In the genomic region with DNA sequence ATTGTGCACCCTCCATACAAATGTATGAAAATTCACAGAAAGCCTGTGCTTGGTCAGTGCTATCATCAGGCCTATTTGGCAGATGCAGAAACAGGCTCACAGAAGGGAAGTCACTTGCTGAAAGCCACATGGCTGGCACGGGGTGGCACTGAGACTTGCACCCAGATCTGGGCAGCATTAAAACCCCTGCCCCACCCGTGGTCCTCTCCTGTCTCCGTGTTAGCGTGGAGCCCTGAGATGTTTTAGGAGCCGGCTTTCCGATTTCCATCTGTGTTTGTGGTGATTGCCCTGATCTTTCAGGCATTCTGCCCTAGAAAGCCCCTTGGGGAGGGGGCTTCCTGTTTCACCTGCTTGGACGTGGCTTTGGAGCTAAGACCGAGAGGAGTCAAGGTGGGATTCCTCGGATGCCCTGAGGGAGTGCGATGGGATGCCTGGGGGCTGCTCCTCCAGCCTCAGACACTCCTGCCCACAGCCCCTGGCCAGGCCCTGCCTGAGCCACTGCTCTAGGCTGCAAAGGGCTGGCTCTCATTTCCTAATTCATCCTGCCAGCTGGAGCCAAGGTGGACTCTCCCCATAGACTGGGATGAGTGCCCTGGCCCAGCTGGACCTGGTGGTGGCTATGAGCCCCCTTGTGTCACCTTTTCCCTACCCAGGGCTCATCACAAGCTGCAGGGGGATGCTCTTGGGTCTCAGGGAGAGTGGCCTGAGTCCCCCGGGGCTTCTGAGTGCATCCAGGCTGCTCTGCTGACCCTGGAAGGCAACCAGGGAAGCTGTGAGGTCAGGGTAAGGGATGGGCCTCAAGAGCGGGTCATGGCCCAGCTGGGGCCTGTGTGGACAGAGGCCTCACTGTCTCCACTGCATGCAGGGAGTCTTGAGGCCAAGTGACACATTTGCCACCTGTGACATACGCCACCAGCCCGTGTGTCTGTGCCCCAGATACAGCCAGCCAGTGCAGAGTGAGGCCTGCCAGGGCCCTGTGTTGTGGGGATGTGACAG, we compare ENCODE assay signal across 13 cellular contexts.
DNase-seq lines count a peak whose midpoint lies in the region; TF ChIP-seq lines count a peak whose summit lies in the region.
"Had no signal": no experiment of that assay in that cellular context is flagged by ENCODE, and none has a peak within 500 bp of the region (broad histone marks: within the 10 kb centered on the region; RNA-seq: fewer than 3 reads in every experiment).

No MANE protein-coding gene starts in this region.

- H3K4me1 ChIP-seq in NT2/D1 (ENCODE audit: insufficient read depth, insufficient read length) (peaks cover 48% of the 10 kb centered on the region), esophagus muscularis mucosa (peaks cover 0 to 6% (median 4%) of the 10 kb centered on the region in 4 donors), stomach (peaks cover 0 to 8% (median 3%) of the 10 kb centered on the region in 4 donors), uterus (no peaks in the 10 kb centered on the region)

- 88% methylated on average over 10 of the region's 14 CpGs for WGBS in esophagus muscularis mucosa
- WGBS in stomach, 5 donors, result 87 to 91% (median 89%) methylated on average over 12 to 14 of the region's 14 CpGs

- H3K27me3 ChIP-seq in NT2/D1 (ENCODE audit: insufficient read depth, insufficient read length) (peaks cover 3% of the 10 kb centered on the region), esophagus muscularis mucosa (peaks cover 0 to 8% (median 0%) of the 10 kb centered on the region in 4 donors), stomach (peaks cover 0 to 4% (median 0%) of the 10 kb centered on the region in 3 donors), uterus (no peaks in the 10 kb centered on the region)

- intact Hi-C loops in esophagus muscularis mucosa (cut with DNase I), result no loop called here
- intact Hi-C loops in stomach (cut with DNase I; ENCODE audit: low total_unique reads), result no loop called here
- intact Hi-C loops in uterus (cut with DNase I; ENCODE audit: low total_unique reads), result no loop called here

- H3K9me3 ChIP-seq in NT2/D1 (ENCODE audit: insufficient read depth, low read length), result no peaks in the 10 kb centered on the region
- H3K9me3 ChIP-seq in esophagus muscularis mucosa, result no peaks in the 10 kb centered on the region
- H3K9me3 ChIP-seq in stomach, result no peaks in the 10 kb centered on the region
- H3K9me3 ChIP-seq in uterus, result no peaks in the 10 kb centered on the region

- no peak for TF ChIP-seq EP300 in esophagus muscularis mucosa (IDR thresholded peaks at IDR 0.05)
- no peak for TF ChIP-seq EP300 in stomach (IDR thresholded peaks at IDR 0.05)

- H3K36me3 ChIP-seq in NT2/D1 (ENCODE audit: insufficient read depth, insufficient read length, low read length) (no peaks in the 10 kb centered on the region), esophagus muscularis mucosa (no peaks in the 10 kb centered on the region), stomach (no peaks in the 10 kb centered on the region), uterus (no peaks in the 10 kb centered on the region)

- H3K27ac ChIP-seq in esophagus muscularis mucosa (replicated peaks in 1 of 4) (no peak overlapping the region), stomach (no peak overlapping the region), uterus (no peak overlapping the region)

- in situ Hi-C loops in G401 (cut with HindIII; ENCODE audit: low sequenced_read_pairs), result no loop called here

- H3K9ac ChIP-seq in NT2/D1 (ENCODE audit: insufficient read length, low read depth), result peak overlapping the region; percentile 52

- TF ChIP-seq CTCF in esophagus muscularis mucosa (IDR thresholded peaks at IDR 0.05), result no peak
- TF ChIP-seq CTCF in stomach (IDR thresholded peaks at IDR 0.05), result no peak
- TF ChIP-seq CTCF in uterus (IDR thresholded peaks at IDR 0.05), result no peak

- TF ChIP-seq POLR2A in esophagus muscularis mucosa (IDR thresholded peaks at IDR 0.05; ENCODE audit: low read depth) (no peak), stomach (IDR thresholded peaks at IDR 0.05) (no peak), uterus (IDR thresholded peaks at IDR 0.05) (no peak)

- DNase-seq in G401 (ENCODE audit: low spot score), result peak; percentile 72
- DNase-seq in NT2/D1 (ENCODE audit: low read depth, low spot score), result no peak
- peak; percentile 89 for DNase-seq in esophagus muscularis mucosa (ENCODE audit: extremely low spot score)
- DNase-seq in stimulated activated CD8-positive, alpha-beta memory T cell treated with anti-CD3 and anti-CD28 coated beads, Interleukin-4, amount 100 ng/mL, for 48 hours, result peak; percentile 18
- DNase-seq in DMS79 (lab: John Stamatoyannopoulos, UW), result no peak
- DNase-seq in stomach, result no peak
- no peak for DNase-seq in uterus
- DNase-seq: activated CD8-positive, alpha-beta T cell treated with anti-CD3 and anti-CD28 coated beads for 36 hours; activated naive CD4-positive, alpha-beta T cell treated with anti-CD3 and anti-CD28 coated beads, Interleukin-2, amount 10 ng/mL, durations not matched to agents 7 days and 5 days; CD4-positive, CD25-positive, alpha-beta regulatory T cell; mesendoderm; NCI-H2029 treated with DMSO at 0.1 percent for 48 hours; NCI-H774 had no signal

- H3K4me3 ChIP-seq in NT2/D1 (ENCODE audit: insufficient read length, low read depth) (no peak overlapping the region), esophagus muscularis mucosa (no peak overlapping the region), stomach (no peak overlapping the region), uterus (no peak overlapping the region)

Comparison
In these comparisons a context has a peak if more than half of its experiments do, and no peak if none do; other contexts are left out.
1. DNase-seq: peak in G401 (single experiment), esophagus muscularis mucosa (single experiment) and stimulated activated CD8-positive, alpha-beta memory T cell treated with anti-CD3 and anti-CD28 coated beads, Interleukin-4, amount 100 ng/mL, for 48 hours (single experiment); none in NT2/D1 (single experiment), DMS79 (single experiment), stomach (single experiment) and uterus (0 of 2).